Comparison of ENCODE assay signal across 22 cellular contexts in the genomic region with DNA sequence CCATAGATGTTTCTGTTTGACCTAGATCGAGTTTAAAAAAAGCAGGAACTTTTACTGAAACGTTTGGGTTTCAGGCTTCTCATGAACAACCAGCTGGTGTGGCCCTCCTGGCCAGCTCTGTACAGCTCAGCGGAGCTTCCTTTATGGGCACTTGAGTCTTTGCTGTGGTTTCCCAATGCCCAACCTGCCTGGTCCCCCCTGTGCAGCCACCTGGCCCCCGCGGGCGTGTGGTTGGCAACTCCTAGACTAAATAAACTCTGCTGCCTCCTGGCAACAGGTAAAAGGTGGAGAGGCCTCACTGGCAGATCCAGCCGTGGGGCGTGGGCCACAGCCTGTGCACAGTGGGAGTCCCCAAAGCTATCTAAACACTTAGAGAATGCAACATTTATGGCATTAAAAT. TPM values are rescaled to one million over a fixed set of nuclear protein-coding genes. Genes with fewer than 3 reads are reported as not detected.
DNase-seq lines count a peak whose midpoint lies in the region; ATAC-seq and TF ChIP-seq lines count a peak whose summit lies in the region.
"Had no signal": no experiment of that assay in that cellular context is flagged by ENCODE, and none has a peak within 500 bp of the region (broad histone marks: within the 10 kb centered on the region; RNA-seq: fewer than 3 reads in every experiment).

No MANE protein-coding gene starts in this region.

- TF ChIP-seq POLR2A in body of pancreas (IDR thresholded peaks at IDR 0.05) = peak in 1 of 3 donors; percentile 8

- H3K27ac ChIP-seq in body of pancreas = no peak overlapping the region
- H3K27ac ChIP-seq: hepatocyte had no signal

- no peak for ATAC-seq in body of pancreas
- ATAC-seq in stimulated activated effector memory CD8-positive, alpha-beta T cell treated with anti-CD3 and anti-CD28 coated beads, Interleukin-12 subunit alpha, Interleukin-12 subunit beta, amount 100 ng/mL, for 72 hours = peak; percentile 19

- no peaks in the 10 kb centered on the region for H3K9me3 ChIP-seq in body of pancreas

- no peaks in the 10 kb centered on the region for H3K36me3 Mint-ChIP-seq in stimulated activated effector memory CD8-positive, alpha-beta T cell treated with anti-CD3 and anti-CD28 coated beads, Interleukin-12 subunit alpha, Interleukin-12 subunit beta, amount 100 ng/mL, for 72 hours
- H3K36me3 Mint-ChIP-seq: CD4-positive, alpha-beta memory T cell; mesothelial cell of epicardium; type B pancreatic cell had no signal

- no peak overlapping the region for H3K4me3 ChIP-seq in body of pancreas
- H3K4me3 ChIP-seq: hepatocyte had no signal

- H3K27me3 ChIP-seq in body of pancreas = no peaks in the 10 kb centered on the region
- H3K27me3 ChIP-seq: hepatocyte had no signal

- H3K4me1 Mint-ChIP-seq in stimulated activated effector memory CD8-positive, alpha-beta T cell treated with anti-CD3 and anti-CD28 coated beads, Interleukin-12 subunit alpha, Interleukin-12 subunit beta, amount 100 ng/mL, for 72 hours = no peaks in the 10 kb centered on the region

- no peak overlapping the region for H3K4me3 Mint-ChIP-seq in stimulated activated effector memory CD8-positive, alpha-beta T cell treated with anti-CD3 and anti-CD28 coated beads, Interleukin-12 subunit alpha, Interleukin-12 subunit beta, amount 100 ng/mL, for 72 hours
- H3K4me3 Mint-ChIP-seq: CD4-positive, alpha-beta memory T cell; mesothelial cell of epicardium; neural crest cell; type B pancreatic cell had no signal

- H3K9me3 Mint-ChIP-seq in stimulated activated effector memory CD8-positive, alpha-beta T cell treated with anti-CD3 and anti-CD28 coated beads, Interleukin-12 subunit alpha, Interleukin-12 subunit beta, amount 100 ng/mL, for 72 hours = no peaks in the 10 kb centered on the region
- H3K9me3 Mint-ChIP-seq: CD4-positive, alpha-beta memory T cell; mesothelial cell of epicardium; neural crest cell had no signal

- intact Hi-C loops in body of pancreas (cut with DNase I) = no loop called here

- no peaks in the 10 kb centered on the region for H3K4me1 ChIP-seq in body of pancreas

- H3K36me3 ChIP-seq in body of pancreas (replicated peaks in 1 of 2; ENCODE audit: insufficient read depth in 1 of 2, low read depth in 2 of 2) = no peaks in the 10 kb centered on the region

- no peak overlapping the region for H3K27ac Mint-ChIP-seq in stimulated activated effector memory CD8-positive, alpha-beta T cell treated with anti-CD3 and anti-CD28 coated beads, Interleukin-12 subunit alpha, Interleukin-12 subunit beta, amount 100 ng/mL, for 72 hours
- H3K27ac Mint-ChIP-seq: CD4-positive, alpha-beta memory T cell; mesothelial cell of epicardium; type B pancreatic cell had no signal

- 65 to 66% methylated on average over 8 of the region's 8 CpGs for WGBS in body of pancreas, 2 donors

- no peak for TF ChIP-seq CTCF in body of pancreas (IDR thresholded peaks at IDR 0.05)

- DNase-seq in NCI-H345 (lab: John Stamatoyannopoulos, UW) (peak; percentile 32), NCI-H345 treated with DMSO at 0.1 percent for 48 hours (lab: John Stamatoyannopoulos, UW; ENCODE audit: unreplicated experiment) (no peak), NCI-H187 (lab: John Stamatoyannopoulos, UW) (peak; percentile 31 to 53), body of pancreas (peak in 3 of 4 donors; percentile 37 to 54 (median 38)), amygdala (lab: John Stamatoyannopoulos, UW) (no peak), inferior parietal cortex (ENCODE audit: extremely low spot score) (no peak), activated gamma-delta T cell treated with Interleukin-2 at 50 U/mL for 16 hours (no peak)
- no peak for DNase-seq in stimulated activated effector memory CD8-positive, alpha-beta T cell treated with anti-CD3 and anti-CD28 coated beads, Interleukin-12 subunit alpha, Interleukin-12 subunit beta, amount 100 ng/mL, for 72 hours (ENCODE audit: low spot score in 2 of 2)
- DNase-seq: activated CD4-positive, alpha-beta T cell treated with anti-CD3 and anti-CD28 coated beads, Interleukin-2, amount 50 U/mL, for 4 hours; activated naive CD4-positive, alpha-beta T cell treated with anti-CD3 and anti-CD28 coated beads, Interleukin-2, amount 50 U/mL, for 16 hours; activated T-cell treated with anti-CD3 and anti-CD28 coated beads for 4 hours; CD4-positive, alpha-beta memory T cell; cortex of kidney; EL; HCEC 1CT; NCI-H2227 treated with DMSO at 0.1 percent for 48 hours; stimulated activated naive CD4-positive, alpha-beta T cell treated with Interleukin-2 at 50 U/mL for 16 hours had no signal

RNA-seq across cellular contexts. Expression of a gene that starts 38.7 kb away (rescaled TPM):
- total RNA-seq in body of pancreas = 1 to 10 TPM; 4.4 to 4.9 TPM
- total RNA-seq: A673; CD4-positive, alpha-beta memory T cell had no signal

Comparison
In these comparisons a context has a peak if more than half of its experiments do, and no peak if none do; other contexts are left out.
1. DNase-seq: peak in NCI-H345 (single experiment), NCI-H187 (2 of 2) and body of pancreas (3 of 4); none in NCI-H345 treated with DMSO at 0.1 percent for 48 hours (single experiment), stimulated activated effector memory CD8-positive, alpha-beta T cell treated with anti-CD3 and anti-CD28 coated beads, Interleukin-12 subunit alpha, Interleukin-12 subunit beta, amount 100 ng/mL, for 72 hours (0 of 2), amygdala (0 of 56), inferior parietal cortex (single experiment) and activated gamma-delta T cell treated with Interleukin-2 at 50 U/mL for 16 hours (single experiment).